8 cellular contexts compared by ENCODE assay signal in the genomic region with DNA sequence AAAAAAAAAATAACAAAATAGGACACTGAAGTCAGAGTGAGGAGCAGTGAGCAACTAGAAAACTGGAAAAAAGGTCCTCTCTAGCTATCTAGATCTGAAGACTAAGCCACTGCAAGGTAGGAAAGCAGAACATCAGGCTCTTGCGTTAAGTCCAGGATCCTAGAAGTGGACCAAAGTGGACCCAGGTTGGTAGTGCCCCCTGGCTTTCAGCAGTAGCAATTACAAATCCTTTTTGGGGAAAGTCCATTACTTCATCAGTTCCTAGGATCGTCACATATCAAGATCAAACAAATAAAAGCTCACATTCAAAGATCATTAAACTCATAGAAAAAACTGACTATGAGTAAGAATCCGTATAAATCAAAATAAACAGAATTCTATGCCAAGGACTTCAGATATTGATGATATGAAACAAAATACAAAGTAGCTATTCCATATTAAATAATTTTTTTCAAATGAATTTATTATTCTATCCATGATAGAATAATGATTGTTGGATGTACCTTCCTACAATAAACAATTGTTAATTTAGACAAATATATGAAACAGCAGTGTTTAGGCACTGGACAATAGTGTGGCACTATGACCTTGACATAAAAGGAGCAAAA. TPM values are rescaled to one million over a fixed set of nuclear protein-coding genes. Genes with fewer than 3 reads are reported as not detected.
DNase-seq lines count a peak whose midpoint lies in the region; ATAC-seq and TF ChIP-seq lines count a peak whose summit lies in the region.

No MANE protein-coding gene starts in this region.

- peak; percentile 77 for ATAC-seq in GM23338
- no peak for ATAC-seq in HG03108 (IDR thresholded peaks at IDR 0.05; ENCODE audit: unreplicated experiment)

- peaks cover 16% of the 10 kb centered on the region for H3K4me1 Mint-ChIP-seq in GM23338

- H3K79me2 ChIP-seq in GM23338 (replicated peaks; ENCODE audit: insufficient read depth), result no peaks in the 10 kb centered on the region

- no peak overlapping the region for H3K27ac ChIP-seq in GM23338 (ENCODE audit: low read depth)
- no peak overlapping the region for H3K27ac ChIP-seq in cardiac muscle cell

- intact Hi-C loops in posterior cingulate gyrus (cut with DNase I), result loop anchor here (10.0 kb wide), 1 partner anchor 246 kb away; no protein-coding TSS in a partner anchor

- no peaks in the 10 kb centered on the region for H3K9me2 ChIP-seq in GM23338 (ENCODE audit: insufficient read depth)

- TF ChIP-seq CTCF in GM23338 (conservative IDR thresholded peaks at IDR 0.05; ENCODE audit: low read depth in 2 of 2), result peak; percentile 90 to 95
- TF ChIP-seq CTCF in cardiac muscle cell (IDR thresholded peaks at IDR 0.05; ENCODE audit: low read depth, low read length), result peak; percentile 91

- H3K4me2 ChIP-seq in GM23338, result no peak overlapping the region

- no peak overlapping the region for H3K4me3 Mint-ChIP-seq in GM23338

- H3K27ac Mint-ChIP-seq in GM23338, result no peak overlapping the region

- H3K27me3 ChIP-seq in GM23338 (ENCODE audit: insufficient read depth) (no peaks in the 10 kb centered on the region), cardiac muscle cell (no peaks in the 10 kb centered on the region)

- peaks cover 2% of the 10 kb centered on the region for H3K27me3 Mint-ChIP-seq in GM23338 (ENCODE audit: insufficient read depth, low read depth, poor library complexity)

- H4K20me1 ChIP-seq in GM23338 (replicated peaks; ENCODE audit: insufficient read depth), result no peaks in the 10 kb centered on the region

- H2AFZ ChIP-seq in GM23338, result no peak overlapping the region

- H3K4me3 ChIP-seq in GM23338 (no peak overlapping the region), cardiac muscle cell (no peak overlapping the region)

- no peaks in the 10 kb centered on the region; the same call in 2 of the 3 replicates for H3K9me3 Mint-ChIP-seq in GM23338

- H3K4me1 ChIP-seq in GM23338 (ENCODE audit: insufficient read depth), result peaks cover 8% of the 10 kb centered on the region; the same call in 1 of the 2 replicates
- H3K4me1 ChIP-seq in cardiac muscle cell (ENCODE audit: low read depth), result no peaks in the 10 kb centered on the region

- no peaks in the 10 kb centered on the region for H3K36me3 Mint-ChIP-seq in GM23338 (ENCODE audit: low read depth)

- H3F3A ChIP-seq in GM23338 (replicated peaks; ENCODE audit: low read depth), result no peaks in the 10 kb centered on the region

- H3K36me3 ChIP-seq in GM23338 (ENCODE audit: insufficient read depth), result no peaks in the 10 kb centered on the region
- H3K36me3 ChIP-seq in cardiac muscle cell, result no peaks in the 10 kb centered on the region

- H3K9me3 ChIP-seq in cardiac muscle cell (ENCODE audit: low read depth), result no peaks in the 10 kb centered on the region

- DNase-seq in Daoy (ENCODE audit: low read depth), result peak; percentile 26
- peak; percentile 79 for DNase-seq in GM23338 (ENCODE audit: low spot score)
- peak; percentile 35 for DNase-seq in NCI-H446 treated with DMSO at 0.1 percent for 48 hours (lab: John Stamatoyannopoulos, UW)
- peak; percentile 85 for DNase-seq in amniotic epithelial cell (ENCODE audit: low read depth)
- DNase-seq in cardiac muscle cell (ENCODE audit: low read depth in 1 of 2, low spot score in 1 of 2), result peak; percentile 56 to 87
- peak in 6 of 10 donors; percentile 25 to 87 (median 50) for DNase-seq in posterior cingulate gyrus
- DNase-seq in mesenteric fat pad (ENCODE audit: low spot score), result no peak

TF ChIP-seq in GM23338, 12 proteins besides CTCF, POLR2A, EP300 and RAD21:
- TF ChIP-seq EZH2phosphoT487 (IDR thresholded peaks at IDR 0.05; ENCODE audit: unreplicated experiment), result no peak
- TF ChIP-seq ZNF114 (CRISPR knock-in tag; IDR thresholded peaks at IDR 0.05), result no peak
- TF ChIP-seq ZNF331 (CRISPR knock-in tag; IDR thresholded peaks at IDR 0.05; ENCODE audit: low read depth), result no peak
- no peak for TF ChIP-seq CREB1 (CRISPR knock-in tag; IDR thresholded peaks at IDR 0.05; ENCODE audit: low read depth)
- TF ChIP-seq, protein P1, sequence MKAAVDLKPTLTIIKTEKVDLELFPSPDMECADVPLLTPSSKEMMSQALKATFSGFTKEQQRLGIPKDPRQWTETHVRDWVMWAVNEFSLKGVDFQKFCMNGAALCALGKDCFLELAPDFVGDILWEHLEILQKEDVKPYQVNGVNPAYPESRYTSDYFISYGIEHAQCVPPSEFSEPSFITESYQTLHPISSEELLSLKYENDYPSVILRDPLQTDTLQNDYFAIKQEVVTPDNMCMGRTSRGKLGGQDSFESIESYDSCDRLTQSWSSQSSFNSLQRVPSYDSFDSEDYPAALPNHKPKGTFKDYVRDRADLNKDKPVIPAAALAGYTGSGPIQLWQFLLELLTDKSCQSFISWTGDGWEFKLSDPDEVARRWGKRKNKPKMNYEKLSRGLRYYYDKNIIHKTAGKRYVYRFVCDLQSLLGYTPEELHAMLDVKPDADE (IDR thresholded peaks at IDR 0.05), result no peak
- TF ChIP-seq STAT1 (IDR thresholded peaks at IDR 0.05; ENCODE audit: unreplicated experiment), result no peak
- TF ChIP-seq, protein P2, sequence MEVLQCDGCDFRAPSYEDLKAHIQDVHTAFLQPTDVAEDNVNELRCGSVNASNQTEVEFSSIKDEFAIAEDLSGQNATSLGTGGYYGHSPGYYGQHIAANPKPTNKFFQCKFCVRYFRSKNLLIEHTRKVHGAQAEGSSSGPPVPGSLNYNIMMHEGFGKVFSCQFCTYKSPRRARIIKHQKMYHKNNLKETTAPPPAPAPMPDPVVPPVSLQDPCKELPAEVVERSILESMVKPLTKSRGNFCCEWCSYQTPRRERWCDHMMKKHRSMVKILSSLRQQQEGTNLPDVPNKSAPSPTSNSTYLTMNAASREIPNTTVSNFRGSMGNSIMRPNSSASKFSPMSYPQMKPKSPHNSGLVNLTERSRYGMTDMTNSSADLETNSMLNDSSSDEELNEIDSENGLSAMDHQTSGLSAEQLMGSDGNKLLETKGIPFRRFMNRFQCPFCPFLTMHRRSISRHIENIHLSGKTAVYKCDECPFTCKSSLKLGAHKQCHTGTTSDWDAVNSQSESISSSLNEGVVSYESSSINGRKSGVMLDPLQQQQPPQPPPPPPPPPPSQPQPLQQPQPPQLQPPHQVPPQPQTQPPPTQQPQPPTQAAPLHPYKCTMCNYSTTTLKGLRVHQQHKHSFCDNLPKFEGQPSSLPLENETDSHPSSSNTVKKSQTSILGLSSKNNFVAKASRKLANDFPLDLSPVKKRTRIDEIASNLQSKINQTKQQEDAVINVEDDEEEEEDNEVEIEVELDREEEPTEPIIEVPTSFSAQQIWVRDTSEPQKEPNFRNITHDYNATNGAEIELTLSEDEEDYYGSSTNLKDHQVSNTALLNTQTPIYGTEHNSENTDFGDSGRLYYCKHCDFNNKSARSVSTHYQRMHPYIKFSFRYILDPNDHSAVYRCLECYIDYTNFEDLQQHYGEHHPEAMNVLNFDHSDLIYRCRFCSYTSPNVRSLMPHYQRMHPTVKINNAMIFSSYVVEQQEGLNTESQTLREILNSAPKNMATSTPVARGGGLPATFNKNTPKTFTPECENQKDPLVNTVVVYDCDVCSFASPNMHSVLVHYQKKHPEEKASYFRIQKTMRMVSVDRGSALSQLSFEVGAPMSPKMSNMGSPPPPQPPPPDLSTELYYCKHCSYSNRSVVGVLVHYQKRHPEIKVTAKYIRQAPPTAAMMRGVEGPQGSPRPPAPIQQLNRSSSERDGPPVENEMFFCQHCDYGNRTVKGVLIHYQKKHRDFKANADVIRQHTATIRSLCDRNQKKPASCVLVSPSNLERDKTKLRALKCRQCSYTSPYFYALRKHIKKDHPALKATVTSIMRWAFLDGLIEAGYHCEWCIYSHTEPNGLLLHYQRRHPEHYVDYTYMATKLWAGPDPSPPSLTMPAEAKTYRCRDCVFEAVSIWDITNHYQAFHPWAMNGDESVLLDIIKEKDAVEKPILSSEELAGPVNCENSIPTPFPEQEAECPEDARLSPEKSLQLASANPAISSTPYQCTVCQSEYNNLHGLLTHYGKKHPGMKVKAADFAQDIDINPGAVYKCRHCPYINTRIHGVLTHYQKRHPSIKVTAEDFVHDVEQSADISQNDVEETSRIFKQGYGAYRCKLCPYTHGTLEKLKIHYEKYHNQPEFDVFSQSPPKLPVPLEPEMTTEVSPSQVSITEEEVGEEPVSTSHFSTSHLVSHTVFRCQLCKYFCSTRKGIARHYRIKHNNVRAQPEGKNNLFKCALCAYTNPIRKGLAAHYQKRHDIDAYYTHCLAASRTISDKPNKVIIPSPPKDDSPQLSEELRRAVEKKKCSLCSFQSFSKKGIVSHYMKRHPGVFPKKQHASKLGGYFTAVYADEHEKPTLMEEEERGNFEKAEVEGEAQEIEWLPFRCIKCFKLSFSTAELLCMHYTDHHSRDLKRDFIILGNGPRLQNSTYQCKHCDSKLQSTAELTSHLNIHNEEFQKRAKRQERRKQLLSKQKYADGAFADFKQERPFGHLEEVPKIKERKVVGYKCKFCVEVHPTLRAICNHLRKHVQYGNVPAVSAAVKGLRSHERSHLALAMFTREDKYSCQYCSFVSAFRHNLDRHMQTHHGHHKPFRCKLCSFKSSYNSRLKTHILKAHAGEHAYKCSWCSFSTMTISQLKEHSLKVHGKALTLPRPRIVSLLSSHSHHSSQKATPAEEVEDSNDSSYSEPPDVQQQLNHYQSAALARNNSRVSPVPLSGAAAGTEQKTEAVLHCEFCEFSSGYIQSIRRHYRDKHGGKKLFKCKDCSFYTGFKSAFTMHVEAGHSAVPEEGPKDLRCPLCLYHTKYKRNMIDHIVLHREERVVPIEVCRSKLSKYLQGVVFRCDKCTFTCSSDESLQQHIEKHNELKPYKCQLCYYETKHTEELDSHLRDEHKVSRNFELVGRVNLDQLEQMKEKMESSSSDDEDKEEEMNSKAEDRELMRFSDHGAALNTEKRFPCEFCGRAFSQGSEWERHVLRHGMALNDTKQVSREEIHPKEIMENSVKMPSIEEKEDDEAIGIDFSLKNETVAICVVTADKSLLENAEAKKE (CRISPR knock-in tag; IDR thresholded peaks at IDR 0.05), result no peak
- TF ChIP-seq POLR2AphosphoS5 (IDR thresholded peaks at IDR 0.05; ENCODE audit: low read depth), result no peak

RNA-seq across cellular contexts. Expression of a gene that starts 6.5 kb away (rescaled TPM):
- total RNA-seq in Daoy (2014; rRNA removed; shearing (Covaris generic)), result 10.7 and 13.1 TPM in 2 replicates
- total RNA-seq in GM23338 (2014; rRNA removed; shearing (Covaris generic)), result 27.4 and 30.2 TPM in 2 replicates
- polyA plus RNA-seq in GM23338 (2016; fragmentation: Nextera tagmentation; extraction: Ambion mirVana), result 7.0 and 9.9 TPM in 2 replicates
- total RNA-seq in cardiac muscle cell, result 15.1 and 20.6 TPM in 2 replicates
- polyA plus RNA-seq in cardiac muscle cell, result 6.0 and 11.2 TPM in 2 replicates
- total RNA-seq in mesenteric fat pad, result 27.1 TPM
